33 cellular contexts compared by ENCODE assay signal in genomic region chr19:37197768-37198167, GRCh38.
"Had no signal": no experiment of that assay in that cellular context is flagged by ENCODE, and none has a peak within 500 bp of the region (broad histone marks: within the 10 kb centered on the region; RNA-seq: fewer than 3 reads in every experiment).

No MANE protein-coding gene starts in this region.

- H3K27ac ChIP-seq: adrenal gland, body of pancreas, brain microvascular endothelial cell, breast epithelium, VCaP had no signal

- H3K4me3 Mint-ChIP-seq: activated B cell treated with CpG ODN at 0.5 μM for 24 hours; activated CD4-positive, alpha-beta memory T cell treated with anti-CD3 and anti-CD28 coated beads for 36 hours; activated CD4-positive, alpha-beta T cell treated with anti-CD3 and anti-CD28 coated beads, Interleukin-2, amount 10 ng/mL, durations not matched to agents 24 days and 14 days; activated CD8-positive, alpha-beta T cell treated with anti-CD3 and anti-CD28 coated beads for 36 hours; activated naive CD4-positive, alpha-beta T cell treated with anti-CD3 and anti-CD28 coated beads for 36 hours; activated naive CD8-positive, alpha-beta T cell treated with anti-CD3 and anti-CD28 coated beads for 36 hours; activated T-cell treated with anti-CD3 and anti-CD28 coated beads, Interleukin-2, amount 50 U/mL, for 4 hours; activated T-cell treated with anti-CD3 and anti-CD28 coated beads, Interleukin-2, amount 50 U/mL, for 72 hours; activated T-helper 1 cell treated with anti-CD3 and anti-CD28 coated beads, Interleukin-12 subunit alpha, Interleukin-12 subunit beta, Interleukin-2, Interleukin-4 antibody, amounts not matched to agents 30 ng/mL and 10 ng/mL and 1 ng/mL, durations not matched to agents 14 hours and 24 hours and 36 hours; activated T-helper 17 cell treated with anti-CD3 and anti-CD28 coated beads, Interleukin-2, amount 50 U/mL, for 72 hours; T-helper 17 cell had no signal

- H3K4me3 ChIP-seq: adrenal gland, body of pancreas, breast epithelium had no signal

- DNase-seq: activated B cell treated with CpG ODN at 0.5 μM for 24 hours; activated CD4-positive, alpha-beta memory T cell treated with anti-CD3 and anti-CD28 coated beads for 36 hours; activated CD4-positive, alpha-beta T cell treated with anti-CD3 and anti-CD28 coated beads for 4 hours; activated CD4-positive, alpha-beta T cell treated with anti-CD3 and anti-CD28 coated beads, Interleukin-2, amount 10 ng/mL, durations not matched to agents 24 days and 14 days; activated CD4-positive, alpha-beta T cell treated with anti-CD3 and anti-CD28 coated beads, Interleukin-2, amount 50 U/mL, for 1 hour; activated CD4-positive, alpha-beta T cell treated with anti-CD3 and anti-CD28 coated beads, Interleukin-2, amount 50 U/mL, for 4 hours; activated CD4-positive, CD25-positive, alpha-beta regulatory T cell treated with anti-CD3 and anti-CD28 coated beads, Interleukin-2, amount 50 U/mL, for 72 hours; activated CD8-positive, alpha-beta memory T cell treated with anti-CD3 and anti-CD28 coated beads, Interleukin-2, amount 50 U/mL, for 4 hours; activated CD8-positive, alpha-beta T cell treated with anti-CD3 and anti-CD28 coated beads for 36 hours; activated effector memory CD4-positive, alpha-beta T cell treated with anti-CD3 and anti-CD28 coated beads, Interleukin-2, amount 50 U/mL, for 16 hours; activated gamma-delta T cell treated with Interleukin-2 at 50 U/mL for 16 hours; activated naive CD4-positive, alpha-beta T cell; activated naive CD4-positive, alpha-beta T cell treated with anti-CD3 and anti-CD28 coated beads for 36 hours; activated naive CD4-positive, alpha-beta T cell treated with anti-CD3 and anti-CD28 coated beads, Interleukin-2, amount 50 U/mL, for 16 hours; activated naive CD8-positive, alpha-beta T cell treated with anti-CD3 and anti-CD28 coated beads for 36 hours; activated T-cell treated with anti-CD3 and anti-CD28 coated beads for 4 hours; activated T-cell treated with anti-CD3 and anti-CD28 coated beads, Interleukin-2, amount 50 U/mL, for 1 hour; activated T-cell treated with anti-CD3 and anti-CD28 coated beads, Interleukin-2, amount 50 U/mL, for 4 hours; activated T-cell treated with anti-CD3 and anti-CD28 coated beads, Interleukin-2, amount 50 U/mL, for 72 hours; adrenal gland; amniotic stem cell; aorta; body of pancreas; brain microvascular endothelial cell; central memory CD4-positive, alpha-beta T cell; T-helper 17 cell had no signal

- H3K4me1 ChIP-seq: adrenal gland, body of pancreas, breast epithelium had no signal

- ATAC-seq: activated CD8-positive, alpha-beta T cell treated with anti-CD3 and anti-CD28 coated beads for 36 hours; activated naive CD4-positive, alpha-beta T cell treated with anti-CD3 and anti-CD28 coated beads, Interleukin-2, amount 50 U/mL, for 72 hours; activated T-cell treated with anti-CD3 and anti-CD28 coated beads, Interleukin-2, amount 50 U/mL, for 4 hours; activated T-cell treated with anti-CD3 and anti-CD28 coated beads, Interleukin-2, amount 50 U/mL, for 72 hours; activated T-helper 17 cell treated with anti-CD3 and anti-CD28 coated beads, Interleukin-2, amount 50 U/mL, for 72 hours; body of pancreas; T-helper 17 cell had no signal

- H3K4me1 Mint-ChIP-seq: activated B cell treated with CpG ODN at 0.5 μM for 24 hours; activated CD4-positive, alpha-beta T cell treated with anti-CD3 and anti-CD28 coated beads, Interleukin-2, amount 10 ng/mL, durations not matched to agents 24 days and 14 days; activated naive CD8-positive, alpha-beta T cell treated with anti-CD3 and anti-CD28 coated beads for 36 hours; activated T-helper 17 cell treated with anti-CD3 and anti-CD28 coated beads, Interleukin-2, amount 50 U/mL, for 72 hours; T-helper 17 cell had no signal

- H3K9me3 ChIP-seq: adrenal gland had no signal

- H3K9me3 Mint-ChIP-seq: activated T-helper 17 cell treated with anti-CD3 and anti-CD28 coated beads, Interleukin-2, amount 50 U/mL, for 72 hours had no signal

- FAIRE-seq: astrocyte, TTC549 had no signal

- H3K27me3 Mint-ChIP-seq: activated B cell treated with CpG ODN at 0.5 μM for 24 hours; activated CD4-positive, alpha-beta memory T cell treated with anti-CD3 and anti-CD28 coated beads for 36 hours; activated CD4-positive, alpha-beta T cell treated with anti-CD3 and anti-CD28 coated beads, Interleukin-2, amount 10 ng/mL, durations not matched to agents 24 days and 14 days; activated CD8-positive, alpha-beta T cell treated with anti-CD3 and anti-CD28 coated beads for 36 hours; activated naive CD8-positive, alpha-beta T cell treated with anti-CD3 and anti-CD28 coated beads for 36 hours; activated T-helper 17 cell treated with anti-CD3 and anti-CD28 coated beads, Interleukin-2, amount 50 U/mL, for 72 hours; T-helper 17 cell had no signal

- H3K36me3 ChIP-seq: breast epithelium had no signal

- H3K27ac Mint-ChIP-seq: activated B cell treated with CpG ODN at 0.5 μM for 24 hours; activated CD4-positive, alpha-beta memory T cell treated with anti-CD3 and anti-CD28 coated beads for 36 hours; activated CD4-positive, alpha-beta T cell treated with anti-CD3 and anti-CD28 coated beads, Interleukin-2, amount 10 ng/mL, durations not matched to agents 24 days and 14 days; activated CD8-positive, alpha-beta T cell treated with anti-CD3 and anti-CD28 coated beads for 36 hours; activated naive CD4-positive, alpha-beta T cell treated with anti-CD3 and anti-CD28 coated beads for 36 hours; activated naive CD4-positive, alpha-beta T cell treated with anti-CD3 and anti-CD28 coated beads, Interleukin-2, amount 50 U/mL, for 72 hours; activated naive CD8-positive, alpha-beta T cell treated with anti-CD3 and anti-CD28 coated beads for 36 hours; activated T-cell treated with anti-CD3 and anti-CD28 coated beads, Interleukin-2, amount 50 U/mL, for 72 hours; activated T-helper 1 cell treated with anti-CD3 and anti-CD28 coated beads, Interleukin-12 subunit alpha, Interleukin-12 subunit beta, Interleukin-2, Interleukin-4 antibody, amounts not matched to agents 30 ng/mL and 10 ng/mL and 1 ng/mL, durations not matched to agents 14 hours and 24 hours and 36 hours; activated T-helper 17 cell treated with anti-CD3 and anti-CD28 coated beads, Interleukin-2, amount 50 U/mL, for 72 hours; T-helper 17 cell had no signal

- H3K27me3 ChIP-seq: adrenal gland, body of pancreas, brain microvascular endothelial cell, breast epithelium had no signal
